In the genomic region with DNA sequence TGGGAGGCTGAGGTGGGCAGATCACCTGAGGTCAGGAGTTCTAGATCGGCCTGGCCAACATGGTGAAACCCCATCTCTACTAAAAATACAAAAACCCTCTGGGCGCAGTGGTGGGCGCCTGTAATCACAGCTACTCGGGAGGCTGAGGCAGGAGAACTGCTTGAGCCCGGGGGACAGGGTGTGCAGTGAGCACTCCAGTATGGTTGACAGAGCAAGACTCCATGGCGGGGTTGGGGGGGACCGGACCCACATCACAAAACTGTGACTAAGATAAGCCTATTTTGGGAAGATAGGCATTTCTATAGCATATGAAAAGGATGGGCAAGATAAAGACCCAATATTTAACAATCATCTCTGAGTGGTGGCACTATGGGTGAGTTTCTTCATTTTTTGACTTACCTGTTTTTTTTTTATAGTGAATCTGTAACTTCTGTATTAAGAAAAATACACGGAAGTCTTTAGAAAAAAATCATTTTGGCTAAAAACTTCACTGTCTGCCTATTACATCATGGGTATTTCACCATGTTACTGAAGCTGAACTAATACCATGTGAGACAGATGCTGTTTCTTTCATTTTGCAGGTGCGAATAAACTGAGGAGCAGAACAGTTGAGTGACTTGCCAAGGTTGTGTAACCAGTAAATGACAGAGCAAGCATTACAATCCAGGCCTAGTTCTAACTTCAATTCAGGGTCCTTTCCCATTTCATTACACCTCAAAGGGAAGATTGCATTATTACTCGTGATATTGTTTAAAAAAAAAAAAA, we compare ENCODE assay signal across 11 cellular contexts. TPM values are rescaled to one million over a fixed set of nuclear protein-coding genes. Genes with fewer than 3 reads are reported as not detected.
DNase-seq lines count a peak whose midpoint lies in the region; ATAC-seq and TF ChIP-seq lines count a peak whose summit lies in the region.
"Had no signal": no experiment of that assay in that cellular context is flagged by ENCODE, and none has a peak within 500 bp of the region (broad histone marks: within the 10 kb centered on the region; RNA-seq: fewer than 3 reads in every experiment).

No MANE protein-coding gene starts in this region.

- H3K9me3 ChIP-seq in liver (ENCODE audit: control insufficient read depth in 4 of 4, low read length in 3 of 4) (no peaks in the 10 kb centered on the region), upper lobe of right lung (no peaks in the 10 kb centered on the region)
- H3K9me3 ChIP-seq: right atrium auricular region, tibial artery had no signal

- H3K4me3 ChIP-seq in liver (ENCODE audit: low read depth in 1 of 3, low read length in 3 of 3) (no peak overlapping the region), upper lobe of right lung (peak overlapping the region; percentile 94)

- TF ChIP-seq CTCF in liver (IDR thresholded peaks at IDR 0.05; ENCODE audit: low read depth, low read length, missing input control) = no peak
- no peak for TF ChIP-seq CTCF in upper lobe of right lung (IDR thresholded peaks at IDR 0.05)

- H3K36me3 ChIP-seq in liver (ENCODE audit: control insufficient read depth in 4 of 4, insufficient read depth in 3 of 4, low read depth in 1 of 4, low read length in 3 of 4) (no peaks in the 10 kb centered on the region), upper lobe of right lung (no peaks in the 10 kb centered on the region)
- H3K36me3 ChIP-seq: right atrium auricular region, tibial artery had no signal

- H3K27ac ChIP-seq in liver (ENCODE audit: low read depth in 1 of 2, low read length in 2 of 2) (peak overlapping the region; percentile 93 to 96), upper lobe of right lung (peak overlapping the region; percentile 93)
- H3K27ac ChIP-seq: right atrium auricular region had no signal

- ATAC-seq in activated naive CD4-positive, alpha-beta T cell treated with anti-CD3 and anti-CD28 coated beads, Interleukin-2, amount 50 U/mL, for 72 hours = no peak
- ATAC-seq in upper lobe of right lung (no peak), GM21515 (IDR thresholded peaks at IDR 0.05; ENCODE audit: unreplicated experiment) (no peak), GM18511 (IDR thresholded peaks at IDR 0.05; ENCODE audit: unreplicated experiment) (no peak), GM21619 (IDR thresholded peaks at IDR 0.05; ENCODE audit: unreplicated experiment) (no peak)

- H3K9me3 Mint-ChIP-seq in activated naive CD4-positive, alpha-beta T cell treated with anti-CD3 and anti-CD28 coated beads, Interleukin-2, amount 50 U/mL, for 24 hours = no peaks in the 10 kb centered on the region
- no peaks in the 10 kb centered on the region for H3K9me3 Mint-ChIP-seq in activated naive CD4-positive, alpha-beta T cell treated with anti-CD3 and anti-CD28 coated beads, Interleukin-2, amount 50 U/mL, for 72 hours

- H3K27me3 ChIP-seq in liver (ENCODE audit: control insufficient read depth in 4 of 4, insufficient read depth in 4 of 4, low read length in 3 of 4) (no peaks in the 10 kb centered on the region), upper lobe of right lung (no peaks in the 10 kb centered on the region)
- H3K27me3 ChIP-seq: right atrium auricular region, tibial artery had no signal

- no peak for DNase-seq in activated naive CD4-positive, alpha-beta T cell treated with anti-CD3 and anti-CD28 coated beads, Interleukin-2, amount 50 U/mL, for 16 hours
- no peak for DNase-seq in activated naive CD4-positive, alpha-beta T cell treated with anti-CD3 and anti-CD28 coated beads, Interleukin-2, amount 50 U/mL, for 72 hours (ENCODE audit: low spot score in 2 of 2)
- no peak for DNase-seq in upper lobe of right lung
- DNase-seq: NCI-H510A, tibial artery had no signal

- no peak overlapping the region for H3K9ac ChIP-seq in liver (ENCODE audit: low read depth in 1 of 2, low read length in 2 of 2)

- H3K4me1 Mint-ChIP-seq in activated naive CD4-positive, alpha-beta T cell treated with anti-CD3 and anti-CD28 coated beads, Interleukin-2, amount 50 U/mL, for 24 hours = peaks cover 55% of the 10 kb centered on the region

- WGBS in liver = 70% methylated on average over 10 of the region's 10 CpGs

- H3K4me1 ChIP-seq in liver (ENCODE audit: control insufficient read depth in 4 of 4, insufficient read depth in 4 of 4, low read length in 3 of 4) (peaks cover 19 to 38% (median 28%) of the 10 kb centered on the region in 4 donors), upper lobe of right lung (peaks cover 55% of the 10 kb centered on the region)

- H3K36me3 Mint-ChIP-seq in activated naive CD4-positive, alpha-beta T cell treated with anti-CD3 and anti-CD28 coated beads, Interleukin-2, amount 50 U/mL, for 24 hours = peaks cover 20% of the 10 kb centered on the region
- H3K36me3 Mint-ChIP-seq in activated naive CD4-positive, alpha-beta T cell treated with anti-CD3 and anti-CD28 coated beads, Interleukin-2, amount 50 U/mL, for 72 hours = peaks cover 18 to 36% of the 10 kb centered on the region in 2 donors

- H3K27me3 Mint-ChIP-seq in activated naive CD4-positive, alpha-beta T cell treated with anti-CD3 and anti-CD28 coated beads, Interleukin-2, amount 50 U/mL, for 24 hours = no peaks in the 10 kb centered on the region

- peak overlapping the region; percentile 72 for H3K27ac Mint-ChIP-seq in activated naive CD4-positive, alpha-beta T cell treated with anti-CD3 and anti-CD28 coated beads, Interleukin-2, amount 50 U/mL, for 24 hours
- peak overlapping the region; percentile 66 to 97 for H3K27ac Mint-ChIP-seq in activated naive CD4-positive, alpha-beta T cell treated with anti-CD3 and anti-CD28 coated beads, Interleukin-2, amount 50 U/mL, for 72 hours

- intact Hi-C loops in upper lobe of right lung (cut with DNase I) = no loop called here

- TF ChIP-seq RAD21 in liver (IDR thresholded peaks at IDR 0.05) = peak; percentile 35 to 41

- peak overlapping the region; percentile 97 for H3K4me3 Mint-ChIP-seq in activated naive CD4-positive, alpha-beta T cell treated with anti-CD3 and anti-CD28 coated beads, Interleukin-2, amount 50 U/mL, for 24 hours

TF ChIP-seq in liver, 16 proteins besides CTCF, POLR2A, EP300 and RAD21 (continues in another document):
- peak; percentile 12 for TF ChIP-seq TAF1 (conservative IDR thresholded peaks at IDR 0.05)
- no peak for TF ChIP-seq GABPA (IDR thresholded peaks at IDR 0.05 in 1 of 2, conservative IDR thresholded peaks at IDR 0.05 in 1 of 2)
- no peak for TF ChIP-seq NR2F2 (IDR thresholded peaks at IDR 0.05)
- TF ChIP-seq, protein P1, sequence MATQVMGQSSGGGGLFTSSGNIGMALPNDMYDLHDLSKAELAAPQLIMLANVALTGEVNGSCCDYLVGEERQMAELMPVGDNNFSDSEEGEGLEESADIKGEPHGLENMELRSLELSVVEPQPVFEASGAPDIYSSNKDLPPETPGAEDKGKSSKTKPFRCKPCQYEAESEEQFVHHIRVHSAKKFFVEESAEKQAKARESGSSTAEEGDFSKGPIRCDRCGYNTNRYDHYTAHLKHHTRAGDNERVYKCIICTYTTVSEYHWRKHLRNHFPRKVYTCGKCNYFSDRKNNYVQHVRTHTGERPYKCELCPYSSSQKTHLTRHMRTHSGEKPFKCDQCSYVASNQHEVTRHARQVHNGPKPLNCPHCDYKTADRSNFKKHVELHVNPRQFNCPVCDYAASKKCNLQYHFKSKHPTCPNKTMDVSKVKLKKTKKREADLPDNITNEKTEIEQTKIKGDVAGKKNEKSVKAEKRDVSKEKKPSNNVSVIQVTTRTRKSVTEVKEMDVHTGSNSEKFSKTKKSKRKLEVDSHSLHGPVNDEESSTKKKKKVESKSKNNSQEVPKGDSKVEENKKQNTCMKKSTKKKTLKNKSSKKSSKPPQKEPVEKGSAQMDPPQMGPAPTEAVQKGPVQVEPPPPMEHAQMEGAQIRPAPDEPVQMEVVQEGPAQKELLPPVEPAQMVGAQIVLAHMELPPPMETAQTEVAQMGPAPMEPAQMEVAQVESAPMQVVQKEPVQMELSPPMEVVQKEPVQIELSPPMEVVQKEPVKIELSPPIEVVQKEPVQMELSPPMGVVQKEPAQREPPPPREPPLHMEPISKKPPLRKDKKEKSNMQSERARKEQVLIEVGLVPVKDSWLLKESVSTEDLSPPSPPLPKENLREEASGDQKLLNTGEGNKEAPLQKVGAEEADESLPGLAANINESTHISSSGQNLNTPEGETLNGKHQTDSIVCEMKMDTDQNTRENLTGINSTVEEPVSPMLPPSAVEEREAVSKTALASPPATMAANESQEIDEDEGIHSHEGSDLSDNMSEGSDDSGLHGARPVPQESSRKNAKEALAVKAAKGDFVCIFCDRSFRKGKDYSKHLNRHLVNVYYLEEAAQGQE (IDR thresholded peaks at IDR 0.05) = no peak

RNA-seq across cellular contexts. Expression of a gene that starts 2.5 kb away (rescaled TPM):
- total RNA-seq in activated naive CD4-positive, alpha-beta T cell treated with anti-CD3 and anti-CD28 coated beads, Interleukin-2, amount 50 U/mL, for 72 hours = 100 to 1,000 TPM; 105 to 128 TPM
- total RNA-seq in liver (100 to 1,000 TPM in 1 of 2 donors, 10 to 100 TPM in 1; 66.7 to 139 TPM), upper lobe of right lung (97.5 TPM)
- 10 to 100 TPM; 23.5 to 53.8 TPM for polyA plus RNA-seq in liver

RNA-seq across cellular contexts. Expression of a gene that starts 14.9 kb away (rescaled TPM):
- 10 to 100 TPM; 20.4 to 37.5 TPM for total RNA-seq in activated naive CD4-positive, alpha-beta T cell treated with anti-CD3 and anti-CD28 coated beads, Interleukin-2, amount 50 U/mL, for 72 hours
- total RNA-seq in liver (10 to 100 TPM; 28.7 to 40.4 TPM), upper lobe of right lung (75.6 TPM)
- 10 to 100 TPM; 32.9 to 34.1 TPM for polyA plus RNA-seq in liver

RNA-seq across cellular contexts. Expression of a gene that starts 28.3 kb away (rescaled TPM):
- total RNA-seq in activated naive CD4-positive, alpha-beta T cell treated with anti-CD3 and anti-CD28 coated beads, Interleukin-2, amount 50 U/mL, for 72 hours = 10 to 100 TPM; 22.1 to 25.4 TPM
- total RNA-seq in liver = 10 to 100 TPM in 1 of 2 donors, 1 to 10 TPM in 1; 9.1 to 12.0 TPM
- 1 to 10 TPM; 5.6 to 8.2 TPM for polyA plus RNA-seq in liver
- total RNA-seq in upper lobe of right lung = 16.6 TPM

RNA-seq across cellular contexts. Expression of a gene that starts 28.4 kb away (rescaled TPM):
- total RNA-seq in activated naive CD4-positive, alpha-beta T cell treated with anti-CD3 and anti-CD28 coated beads, Interleukin-2, amount 50 U/mL, for 72 hours = 100 to 1,000 TPM; 128 to 158 TPM
- total RNA-seq in liver (10 to 100 TPM; 43.8 to 55.0 TPM), upper lobe of right lung (76.2 TPM)
- polyA plus RNA-seq in liver = 100 to 1,000 TPM in 1 of 2 donors, 10 to 100 TPM in 1; 80.6 to 101 TPM

RNA-seq across cellular contexts. Expression of a gene that starts 36.0 kb away (rescaled TPM):
- total RNA-seq in activated naive CD4-positive, alpha-beta T cell treated with anti-CD3 and anti-CD28 coated beads, Interleukin-2, amount 50 U/mL, for 72 hours = under 1 TPM in 1 of 2 donors, not detected in 1; 0.18 TPM
- total RNA-seq in liver = not detected
- not detected for polyA plus RNA-seq in liver
- not detected for total RNA-seq in upper lobe of right lung
